In the genomic region with DNA sequence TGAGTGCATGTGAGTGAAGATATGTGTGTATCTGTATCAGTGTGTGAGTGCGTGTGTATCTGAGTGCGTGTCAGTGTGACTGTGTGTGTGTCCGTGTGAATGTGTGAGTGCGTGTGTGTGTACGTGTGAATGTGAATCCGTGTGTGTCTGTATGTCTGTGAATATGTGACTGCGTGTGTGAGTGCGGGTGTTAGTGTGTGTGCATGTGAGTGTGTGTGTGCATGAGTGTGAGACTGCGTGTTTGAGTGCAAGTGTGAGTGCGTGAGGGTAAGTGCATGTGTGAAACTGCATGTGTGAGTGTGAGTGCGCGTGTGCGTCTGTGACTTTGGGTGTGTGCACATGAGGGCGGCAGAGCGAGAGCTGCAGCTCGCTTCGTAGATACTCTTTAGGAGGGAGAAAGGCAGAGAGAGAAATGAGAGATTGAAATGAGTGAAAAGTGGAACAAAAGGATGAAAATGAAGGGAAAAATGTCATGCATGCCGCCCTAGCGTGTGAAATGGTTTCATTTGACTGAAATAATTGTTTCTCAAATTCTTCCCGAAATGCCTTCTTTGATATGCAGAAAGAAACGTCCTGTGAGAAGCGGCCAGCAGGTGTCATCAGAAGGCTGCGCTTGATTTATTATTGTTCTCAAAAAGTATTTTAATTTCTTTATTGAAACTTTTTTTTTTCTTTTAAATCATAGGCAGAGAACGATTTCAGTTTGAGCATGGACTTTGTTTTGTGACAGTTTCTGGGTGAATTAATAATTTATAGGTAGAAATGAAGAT, we compare ENCODE assay signal across 8 cellular contexts. TPM values are rescaled to one million over a fixed set of nuclear protein-coding genes. Genes with fewer than 3 reads are reported as not detected.
DNase-seq lines count a peak whose midpoint lies in the region; ATAC-seq, FAIRE-seq and TF ChIP-seq lines count a peak whose summit lies in the region.

No MANE protein-coding gene starts in this region.

- H3K4me2 ChIP-seq in GM12878 (ENCODE audit: control insufficient read depth, insufficient read depth) (no peak overlapping the region), mesendoderm (ENCODE audit: low read length) (no peak overlapping the region)

- no peak overlapping the region for H2BK15ac ChIP-seq in mesendoderm (replicated peaks; ENCODE audit: low read depth)

- H3K18ac ChIP-seq in mesendoderm (ENCODE audit: low read length) = no peak overlapping the region

- H3K27ac ChIP-seq in GM12878 (ENCODE audit: control insufficient read depth, insufficient read depth) = no peak overlapping the region
- H3K27ac ChIP-seq in mesendoderm (ENCODE audit: low read depth, low read length) = no peak overlapping the region

- intact Hi-C loops in Calu3 (cut with micrococcal nuclease; ENCODE audit: unreplicated experiment) = no loop called here
- intact Hi-C loops in GM12878 (cut with micrococcal nuclease; ENCODE audit: unreplicated experiment) = no loop called here

- H3K79me1 ChIP-seq in mesendoderm (ENCODE audit: low read length) = peaks cover 7% of the 10 kb centered on the region

- no peaks in the 10 kb centered on the region for H3K9me3 ChIP-seq in GM12878 (replicated peaks; ENCODE audit: control insufficient read depth, insufficient read depth, low read length)

- RAD21 ChIA-PET in GM12878 (lab: Charles Lee; ENCODE audit: unreplicated experiment) = no interaction called here

- no peak overlapping the region for H4K8ac ChIP-seq in mesendoderm (ENCODE audit: low read depth, low read length)

- no peak for TF ChIP-seq POLR2A in GM12878 (IDR thresholded peaks at IDR 0.05; ENCODE audit: low read depth, low read length)

- peak; percentile 61 for TF ChIP-seq RAD21 in GM12878 (IDR thresholded peaks at IDR 0.05; ENCODE audit: insufficient read depth, low read depth, low read length)

- ATAC-seq in GM12878 (no peak), HG02623 (IDR thresholded peaks at IDR 0.05; ENCODE audit: unreplicated experiment) (no peak), HG03565 (IDR thresholded peaks at IDR 0.05; ENCODE audit: unreplicated experiment) (no peak)

- 86% methylated on average over 24 of the region's 24 CpGs for WGBS in GM12878 (ENCODE audit: insufficient coverage, insufficient replicate concordance, low lambda C conversion rate, missing lambda C conversion rate)
- no CpG with 5 or more reads among the region's 24 CpGs for WGBS in mesendoderm (ENCODE audit: extremely low coverage, insufficient coverage, low lambda C conversion rate)

- FAIRE-seq in GM12878 (lab: Jason Lieb, UNC) = no peak

- H3K4ac ChIP-seq in mesendoderm (ENCODE audit: low read depth, low read length) = no peak overlapping the region

- no peaks in the 10 kb centered on the region for H4K20me1 ChIP-seq in GM12878 (ENCODE audit: control insufficient read depth, insufficient read depth)

- peaks cover 8% of the 10 kb centered on the region for H3K4me1 Mint-ChIP-seq in Calu3 (ENCODE audit: low read depth, unreplicated experiment)

- no peak overlapping the region for H3K27ac Mint-ChIP-seq in Calu3 (ENCODE audit: unreplicated experiment)

- peak overlapping the region; percentile 30 for H3K23ac ChIP-seq in mesendoderm (ENCODE audit: low read length)

- no peaks in the 10 kb centered on the region for H3K9me3 Mint-ChIP-seq in Calu3 (ENCODE audit: low read depth, unreplicated experiment)

- H3K4me3 ChIP-seq in HFF-Myc (replicated peaks; ENCODE audit: low read depth, low read length) = no peak overlapping the region
- H3K4me3 ChIP-seq in GM12878 = no peak overlapping the region
- H3K4me3 ChIP-seq in mesendoderm (ENCODE audit: low read length) = no peak overlapping the region

- H3K36me3 ChIP-seq in GM12878 (ENCODE audit: control insufficient read depth in 2 of 2, insufficient read depth in 2 of 2, low read length in 1 of 2) (no peaks in the 10 kb centered on the region), mesendoderm (ENCODE audit: control insufficient read depth, insufficient read depth, low read length) (no peaks in the 10 kb centered on the region)

- in situ Hi-C loops in GM12878 (cut with MboI) = no loop called here

- H3K79me2 ChIP-seq in GM12878 (ENCODE audit: control insufficient read depth, insufficient read depth, low read length) = no peaks in the 10 kb centered on the region; the same call in 1 of the 2 replicates
- no peaks in the 10 kb centered on the region for H3K79me2 ChIP-seq in mesendoderm (ENCODE audit: control insufficient read depth, insufficient read depth, low read length)

- TF ChIP-seq CTCF in Calu3 (IDR thresholded peaks at IDR 0.05; ENCODE audit: unreplicated experiment) = no peak
- TF ChIP-seq CTCF in HFF-Myc (IDR thresholded peaks at IDR 0.05; ENCODE audit: low read depth, low read length, missing control alignments) = peak; percentile 35
- TF ChIP-seq CTCF in GM12878 (IDR thresholded peaks at IDR 0.05 in 2 of 3, conservative IDR thresholded peaks at IDR 0.05 in 1 of 3; ENCODE audit: control insufficient read depth in 2 of 3, extremely low read depth in 1 of 3, insufficient read depth in 1 of 3, low read depth in 3 of 3, low read length in 3 of 3) = peak; percentile 2 to 30 (median 27); a peak in 2 of 6 replicates

- no peak overlapping the region for H3K4me3 Mint-ChIP-seq in Calu3 (ENCODE audit: low read depth, unreplicated experiment)

- CTCF ChIA-PET in Calu3 (lab: Charles Lee) (no interaction called here), GM12878 (lab: Yijun Ruan, JAX) (interaction anchor here (1.0 to 1.4 kb wide), 2 partner anchors 29 to 856 kb away, joined by 4 to 5 read pairs; no protein-coding TSS in a partner anchor)

- H2BK120ac ChIP-seq in mesendoderm (ENCODE audit: low read depth, low read length) = no peak overlapping the region

- TF ChIP-seq EP300 in GM12878 (IDR thresholded peaks at IDR 0.05; ENCODE audit: borderline replicate concordance in 1 of 2, control insufficient read depth in 1 of 2, low read depth in 2 of 2, low read length in 2 of 2) = no peak

- H3K27me3 Mint-ChIP-seq in Calu3 (ENCODE audit: unreplicated experiment) = no peaks in the 10 kb centered on the region

- SMC1A ChIA-PET in GM12878 (lab: Charles Lee; ENCODE audit: uncharacterized antibody, unreplicated experiment) = no interaction called here

- no peak overlapping the region for H3K9ac ChIP-seq in GM12878 (ENCODE audit: control insufficient read depth, insufficient read depth, low read length)
- H3K9ac ChIP-seq in mesendoderm (ENCODE audit: low read length) = no peak overlapping the region

- H3K56ac ChIP-seq in mesendoderm (ENCODE audit: low read length) = peak overlapping the region; percentile 53

- H3K27me3 ChIP-seq in GM12878 (replicated peaks in 1 of 2; ENCODE audit: control insufficient read depth in 2 of 2, insufficient read depth in 2 of 2, low read length in 1 of 2) = no peaks in the 10 kb centered on the region
- H3K27me3 ChIP-seq in mesendoderm (ENCODE audit: insufficient read depth, low read length, poor library complexity) = no peaks in the 10 kb centered on the region

- H4K5ac ChIP-seq in mesendoderm (ENCODE audit: low read length) = no peak overlapping the region

- DNase-seq in Calu3 (peak; percentile 6), HFF-Myc (ENCODE audit: extremely low read depth, low read depth) (no peak), GM12878 (ENCODE audit: low read depth, low spot score) (no peak), mesendoderm (peak; percentile 22), GDM1 (lab: John Stamatoyannopoulos, UW) (no peak), midbrain (lab: John Stamatoyannopoulos, UW) (no peak)

- H3K4me1 ChIP-seq in GM12878 (ENCODE audit: control insufficient read depth, insufficient read depth, low read length) = no peaks in the 10 kb centered on the region
- H3K4me1 ChIP-seq in mesendoderm (ENCODE audit: control insufficient read depth, low read depth, low read length) = peaks cover 2% of the 10 kb centered on the region

- no peak overlapping the region for H2AFZ ChIP-seq in GM12878 (ENCODE audit: control insufficient read depth, low read depth, low read length)

- POLR2A ChIA-PET in GM12878 (lab: Charles Lee) = no interaction called here

- no peaks in the 10 kb centered on the region for H3K36me3 Mint-ChIP-seq in Calu3 (ENCODE audit: insufficient read depth, unreplicated experiment)

- H2BK5ac ChIP-seq in mesendoderm (ENCODE audit: low read length) = peak overlapping the region; percentile 37

- BruUV-seq in Calu3 (replicated peaks; lab: Mats Ljungman, UMichigan) (no TSS peak), GM12878 (replicated peaks; lab: Mats Ljungman, UMichigan) (no TSS peak)

- H2AK5ac ChIP-seq in mesendoderm (ENCODE audit: low read length) = no peak overlapping the region

TF ChIP-seq in GM12878, 131 proteins besides CTCF, POLR2A, EP300 and RAD21 (continues in another document):
- 0 out of 2 replicates have a peak, but pooled peaks have one; percentile 20 for TF ChIP-seq TCF3 (IDR thresholded peaks at IDR 0.05; ENCODE audit: borderline replicate concordance, insufficient read depth, low read depth, low read length)
- TF ChIP-seq, protein P1, sequence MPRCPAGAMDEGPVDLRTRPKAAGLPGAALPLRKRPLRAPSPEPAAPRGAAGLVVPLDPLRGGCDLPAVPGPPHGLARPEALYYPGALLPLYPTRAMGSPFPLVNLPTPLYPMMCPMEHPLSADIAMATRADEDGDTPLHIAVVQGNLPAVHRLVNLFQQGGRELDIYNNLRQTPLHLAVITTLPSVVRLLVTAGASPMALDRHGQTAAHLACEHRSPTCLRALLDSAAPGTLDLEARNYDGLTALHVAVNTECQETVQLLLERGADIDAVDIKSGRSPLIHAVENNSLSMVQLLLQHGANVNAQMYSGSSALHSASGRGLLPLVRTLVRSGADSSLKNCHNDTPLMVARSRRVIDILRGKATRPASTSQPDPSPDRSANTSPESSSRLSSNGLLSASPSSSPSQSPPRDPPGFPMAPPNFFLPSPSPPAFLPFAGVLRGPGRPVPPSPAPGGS (IDR thresholded peaks at IDR 0.05; ENCODE audit: borderline replicate concordance, insufficient read depth, low read depth, low read length, poor library complexity, severe bottlenecking) = peak; percentile 35

RNA-seq across cellular contexts. Expression of a gene that starts 25.6 kb away (rescaled TPM):
- 15.1 and 17.4 TPM in 2 replicates for total RNA-seq in Calu3 (2022)
- 81.4 and 81.8 TPM in 2 replicates for total RNA-seq in GM12878 (2013; cell fraction: nucleolus; rRNA removed)
- total RNA-seq in GM12878 (2014; rRNA removed) = 10.1 and 11.2 TPM in 2 replicates
- total RNA-seq in GM12878 (2014; rRNA removed; fragmentation: Illumina TruSeq; extraction: Trizol) = 11.0 TPM in 2 replicates
- 10.3 and 11.6 TPM in 2 replicates for total RNA-seq in GM12878 (2021)
- polyA plus RNA-seq in GM12878 (2011; ENCODE audit: low read depth) = 2.1 TPM
- 3.9 and 4.5 TPM in 2 replicates for polyA plus RNA-seq in GM12878 (2011; rRNA removed)
- polyA plus RNA-seq in GM12878 (2011; cell fraction: cytosol; rRNA removed) = 3.0 and 4.1 TPM in 2 replicates
- 7.4 and 10.7 TPM in 2 replicates for polyA plus RNA-seq in GM12878 (2011; cell fraction: nucleus; rRNA removed)
- 2.9 and 3.1 TPM in 2 replicates for polyA plus RNA-seq in GM12878 (2012)
- polyA plus RNA-seq in GM12878 (2014; fragmentation: Illumina TruSeq; extraction: Trizol) = 4.8 and 5.7 TPM in 2 replicates
- under 1 TPM; 0.69 to 0.88 TPM for polyA plus RNA-seq in GM12878 (2014; fragmentation: Nextera tagmentation; extraction: Ambion mirVana)
- 4.1 and 4.7 TPM in 2 replicates for polyA plus RNA-seq in GM12878 (2014; rRNA removed)
- polyA plus RNA-seq in GM12878 (2016; fragmentation: Nextera tagmentation; extraction: Ambion mirVana) = 1 to 10 TPM; 5.8 to 6.3 TPM
- polyA minus RNA-seq in GM12878 (2011; rRNA and poly(A)+ RNA removed) = 32.5 and 34.8 TPM in 2 replicates
- 4.3 and 7.4 TPM in 2 replicates for polyA minus RNA-seq in GM12878 (2011; cell fraction: cytosol; rRNA and poly(A)+ RNA removed)
- polyA minus RNA-seq in GM12878 (2011; cell fraction: nucleus; rRNA and poly(A)+ RNA removed) = 63.2 and 96.7 TPM in 2 replicates
- polyA plus RNA-seq in mesendoderm (2013, experiment 1 of 2) = 2.7 TPM
- 2.6 TPM for polyA plus RNA-seq in mesendoderm (2013, experiment 2 of 2)

Comparison
In these comparisons a context has a peak if more than half of its experiments do, and no peak if none do; other contexts are left out.
1. DNase-seq: peak in Calu3 (single experiment) and mesendoderm (single experiment); none in HFF-Myc (single experiment), GM12878 (single experiment), GDM1 (single experiment) and midbrain (single experiment).